8 cellular contexts compared by ENCODE assay signal in the genomic region with DNA sequence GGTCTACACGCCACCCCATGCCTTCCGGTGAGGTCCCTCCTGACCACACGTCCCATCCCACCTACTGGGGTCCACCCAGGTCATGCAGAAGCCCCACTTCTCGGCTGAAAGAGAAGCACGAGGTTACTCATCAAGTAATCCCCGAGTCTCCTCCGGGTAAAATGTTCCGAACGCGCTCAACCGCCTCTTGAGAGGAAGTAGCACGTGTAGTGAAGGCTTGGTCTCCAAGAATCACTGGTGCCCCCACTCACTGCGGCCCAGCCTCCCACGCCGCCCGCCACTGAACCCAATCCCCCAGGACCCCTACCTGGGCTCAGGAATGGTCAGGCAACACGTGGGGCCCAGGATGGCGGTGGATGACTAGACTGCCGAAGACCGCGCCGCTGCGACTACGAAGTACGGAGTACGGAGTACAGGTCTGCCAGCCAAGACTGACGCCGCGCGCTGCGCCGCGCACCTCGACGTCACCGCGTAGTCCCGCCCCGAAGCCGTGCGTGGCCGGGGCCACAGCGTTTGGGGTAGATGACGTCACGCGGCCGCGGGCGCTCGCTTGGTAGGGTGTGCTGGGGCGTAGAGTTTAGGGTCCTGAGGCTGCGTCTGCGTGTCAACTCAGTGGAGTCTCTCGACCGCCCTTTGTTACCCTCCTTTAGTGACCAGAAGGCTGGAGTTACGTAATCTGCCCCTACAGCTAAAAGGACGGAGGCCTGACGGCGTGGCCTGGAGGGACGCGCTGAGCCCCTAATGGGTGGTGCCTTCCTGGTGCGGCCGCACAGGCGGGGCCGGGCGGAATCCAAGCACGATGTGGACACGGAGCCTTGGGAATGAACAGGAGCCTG. TPM values are rescaled to one million over a fixed set of nuclear protein-coding genes. Genes with fewer than 3 reads are reported as not detected.
DNase-seq lines count a peak whose midpoint lies in the region; ATAC-seq, FAIRE-seq and TF ChIP-seq lines count a peak whose summit lies in the region.

No MANE protein-coding gene starts in this region.

- peaks cover 11% of the 10 kb centered on the region for H3K4me1 ChIP-seq in Caco-2
- peaks cover 52% of the 10 kb centered on the region for H3K4me1 ChIP-seq in OCI-LY1 (ENCODE audit: insufficient read depth, low read length, severe bottlenecking)
- peaks cover 13% of the 10 kb centered on the region for H3K4me1 ChIP-seq in mucosa of descending colon (ENCODE audit: low read depth)

- H3K27ac Mint-ChIP-seq in Caco-2 (ENCODE audit: unreplicated experiment), result peak overlapping the region; percentile 100

- H3K36me3 ChIP-seq in Caco-2 (ENCODE audit: control insufficient read depth, insufficient read depth, low read length) (peaks cover 10% of the 10 kb centered on the region), OCI-LY1 (ENCODE audit: insufficient read depth, low read length) (peaks cover 48% of the 10 kb centered on the region), mucosa of descending colon (ENCODE audit: low read depth) (peaks cover 5% of the 10 kb centered on the region)

- H3K79me2 ChIP-seq in OCI-LY1 (ENCODE audit: insufficient read depth, low read length), result peaks cover 28% of the 10 kb centered on the region

- FAIRE-seq in HTR-8/SVneo (lab: Jason Lieb, UNC), result peak; percentile 91

- H3K9me3 ChIP-seq in Caco-2 (no peaks in the 10 kb centered on the region), OCI-LY1 (ENCODE audit: low read length) (no peaks in the 10 kb centered on the region), mucosa of descending colon (no peaks in the 10 kb centered on the region)

- ATAC-seq in GM21381 (IDR thresholded peaks at IDR 0.05; ENCODE audit: unreplicated experiment), result peak; percentile 95
- peak; percentile 99 for ATAC-seq in mucosa of descending colon

- H3F3A ChIP-seq in OCI-LY1 (ENCODE audit: insufficient read depth, low read length), result peaks cover 11% of the 10 kb centered on the region

- H3K27ac ChIP-seq in OCI-LY1 (ENCODE audit: low read depth, low read length, poor library complexity, severe bottlenecking), result peak overlapping the region; percentile 95
- peak overlapping the region; percentile 71 for H3K27ac ChIP-seq in epithelial cell of prostate

- H3K9me2 ChIP-seq in OCI-LY1 (ENCODE audit: low read depth, low read length), result no peaks in the 10 kb centered on the region

- H3K4me1 Mint-ChIP-seq in Caco-2 (ENCODE audit: low read depth, unreplicated experiment), result peaks cover 17% of the 10 kb centered on the region

- intact Hi-C loops in Caco-2 (cut with micrococcal nuclease; ENCODE audit: unreplicated experiment) (loop anchor here (1.0 to 10.0 kb wide), 6 partner anchors 13 to 402 kb away; partner anchors contain the start of genes H2AZ2, PPIA, PURB and TBRG4), mucosa of descending colon (cut with DNase I, micrococcal nuclease) (no loop called here)

- peak overlapping the region; percentile 84 for H3K4me2 ChIP-seq in OCI-LY1 (ENCODE audit: low read length)

- peaks cover 57% of the 10 kb centered on the region for H3K36me3 Mint-ChIP-seq in Caco-2 (ENCODE audit: insufficient read depth, unreplicated experiment)

- BruUV-seq in Caco-2 (replicated peaks; lab: Mats Ljungman, UMichigan), result no TSS peak

- no peak overlapping the region for H2AFZ ChIP-seq in OCI-LY1 (ENCODE audit: low read length)

- peak overlapping the region; percentile 80 for H3K4me3 ChIP-seq in Caco-2 (ENCODE audit: low read depth, low read length)
- peak overlapping the region; percentile 90 for H3K4me3 ChIP-seq in OCI-LY1 (ENCODE audit: low read depth, low read length, poor library complexity, severe bottlenecking)
- peak overlapping the region; percentile 36 for H3K4me3 ChIP-seq in mucosa of descending colon

- peak overlapping the region; percentile 98 for H3K9ac ChIP-seq in OCI-LY1 (ENCODE audit: low read length)

- no peaks in the 10 kb centered on the region for H3K27me3 Mint-ChIP-seq in Caco-2 (ENCODE audit: insufficient read depth, unreplicated experiment)

- no peaks in the 10 kb centered on the region for H4K20me1 ChIP-seq in OCI-LY1 (ENCODE audit: insufficient read depth, low read length)

- no peak for TF ChIP-seq CTCF in Caco-2 (IDR thresholded peaks at IDR 0.05; ENCODE audit: insufficient read depth in 1 of 2, low read depth in 1 of 2, low read length in 1 of 2, severe bottlenecking in 1 of 2, unreplicated experiment in 1 of 2)
- TF ChIP-seq CTCF in OCI-LY1 (IDR thresholded peaks at IDR 0.05; ENCODE audit: low read length), result no peak
- TF ChIP-seq CTCF in mucosa of descending colon (IDR thresholded peaks at IDR 0.05), result no peak

- POLR2A ChIA-PET in Caco-2 (lab: Charles Lee), result interaction anchor here (0.5 to 3.8 kb wide), 7 partner anchors 8 to 380 kb away, joined by 3 to 73 read pairs (median 5); partner anchors contain the start of genes CCM2, OGDH and TBRG4

- H3K27me3 ChIP-seq in Caco-2 (replicated peaks; ENCODE audit: control insufficient read depth, insufficient read depth, low read length), result no peaks in the 10 kb centered on the region
- H3K27me3 ChIP-seq in OCI-LY1 (ENCODE audit: insufficient read depth, low read length), result no peaks in the 10 kb centered on the region

- CTCF ChIA-PET in Caco-2 (lab: Charles Lee), result interaction anchor here (1.6 to 3.1 kb wide), 2 partner anchors 13 to 125 kb away, joined by 4 to 14 read pairs; partner anchors contain the start of genes CCM2 and TBRG4

- H3K4me3 Mint-ChIP-seq in Caco-2 (ENCODE audit: unreplicated experiment), result peak overlapping the region; percentile 97

- H3K9me3 Mint-ChIP-seq in Caco-2 (ENCODE audit: unreplicated experiment), result no peaks in the 10 kb centered on the region

- DNase-seq in Caco-2 (peak; percentile 97), HTR-8/SVneo (ENCODE audit: insufficient read length, low spot score) (peak; percentile 94), activated T-cell treated with anti-CD3 and anti-CD28 coated beads for 24 hours (ENCODE audit: low read depth) (peak; percentile 93), epithelial cell of prostate (ENCODE audit: low read depth, low spot score) (peak; percentile 63), mucosa of descending colon (peak; percentile 96 to 97 (median 97))
- peak; percentile 90 to 93 for DNase-seq in stimulated activated CD8-positive, alpha-beta memory T cell treated with anti-CD3 and anti-CD28 coated beads, Interleukin-4, amount 100 ng/mL, for 1 hour (ENCODE audit: low read depth in 2 of 2, low spot score in 1 of 2)

RNA-seq across cellular contexts. Expression of gene MYO1G, which starts 7.6 kb away (rescaled TPM):
- 0.19 and 0.36 TPM in 2 replicates for total RNA-seq in Caco-2 (2022)
- 1 to 10 TPM; 3.8 to 6.9 (median 3.9) TPM for total RNA-seq in mucosa of descending colon

RNA-seq across cellular contexts. Expression of gene CCM2, which starts 13.6 kb away (rescaled TPM):
- 28.1 and 28.2 TPM in 2 replicates for total RNA-seq in Caco-2 (2022)
- 10 to 100 TPM; 33.4 to 43.8 (median 35.8) TPM for total RNA-seq in mucosa of descending colon

Comparison
In these comparisons a context has a peak if more than half of its experiments do, and no peak if none do; other contexts are left out.
1. Peak in every context shown above with its lines: DNase-seq, ATAC-seq, H3K4me3 ChIP-seq and H3K27ac ChIP-seq.
2. H3K4me3 ChIP-seq: peak in every context shown above with its lines; median percentile 90 in OCI-LY1; 80 in Caco-2; 36 in mucosa of descending colon.